In genomic region chr2:1033058-1033457, GRCh38 we compare ENCODE assay signal across 2 cellular contexts.
A peak's percentile ranks its signal among the peaks of the same experiment; 100 is the strongest.
TF ChIP-seq lines count a peak whose summit lies in the region.

No MANE protein-coding gene starts in this region.

TF ChIP-seq in GM23338, 12 proteins besides CTCF, POLR2A, EP300 and RAD21:
- no peak for TF ChIP-seq NANOG (IDR thresholded peaks at IDR 0.05; ENCODE audit: borderline replicate concordance)
- TF ChIP-seq, protein P1, sequence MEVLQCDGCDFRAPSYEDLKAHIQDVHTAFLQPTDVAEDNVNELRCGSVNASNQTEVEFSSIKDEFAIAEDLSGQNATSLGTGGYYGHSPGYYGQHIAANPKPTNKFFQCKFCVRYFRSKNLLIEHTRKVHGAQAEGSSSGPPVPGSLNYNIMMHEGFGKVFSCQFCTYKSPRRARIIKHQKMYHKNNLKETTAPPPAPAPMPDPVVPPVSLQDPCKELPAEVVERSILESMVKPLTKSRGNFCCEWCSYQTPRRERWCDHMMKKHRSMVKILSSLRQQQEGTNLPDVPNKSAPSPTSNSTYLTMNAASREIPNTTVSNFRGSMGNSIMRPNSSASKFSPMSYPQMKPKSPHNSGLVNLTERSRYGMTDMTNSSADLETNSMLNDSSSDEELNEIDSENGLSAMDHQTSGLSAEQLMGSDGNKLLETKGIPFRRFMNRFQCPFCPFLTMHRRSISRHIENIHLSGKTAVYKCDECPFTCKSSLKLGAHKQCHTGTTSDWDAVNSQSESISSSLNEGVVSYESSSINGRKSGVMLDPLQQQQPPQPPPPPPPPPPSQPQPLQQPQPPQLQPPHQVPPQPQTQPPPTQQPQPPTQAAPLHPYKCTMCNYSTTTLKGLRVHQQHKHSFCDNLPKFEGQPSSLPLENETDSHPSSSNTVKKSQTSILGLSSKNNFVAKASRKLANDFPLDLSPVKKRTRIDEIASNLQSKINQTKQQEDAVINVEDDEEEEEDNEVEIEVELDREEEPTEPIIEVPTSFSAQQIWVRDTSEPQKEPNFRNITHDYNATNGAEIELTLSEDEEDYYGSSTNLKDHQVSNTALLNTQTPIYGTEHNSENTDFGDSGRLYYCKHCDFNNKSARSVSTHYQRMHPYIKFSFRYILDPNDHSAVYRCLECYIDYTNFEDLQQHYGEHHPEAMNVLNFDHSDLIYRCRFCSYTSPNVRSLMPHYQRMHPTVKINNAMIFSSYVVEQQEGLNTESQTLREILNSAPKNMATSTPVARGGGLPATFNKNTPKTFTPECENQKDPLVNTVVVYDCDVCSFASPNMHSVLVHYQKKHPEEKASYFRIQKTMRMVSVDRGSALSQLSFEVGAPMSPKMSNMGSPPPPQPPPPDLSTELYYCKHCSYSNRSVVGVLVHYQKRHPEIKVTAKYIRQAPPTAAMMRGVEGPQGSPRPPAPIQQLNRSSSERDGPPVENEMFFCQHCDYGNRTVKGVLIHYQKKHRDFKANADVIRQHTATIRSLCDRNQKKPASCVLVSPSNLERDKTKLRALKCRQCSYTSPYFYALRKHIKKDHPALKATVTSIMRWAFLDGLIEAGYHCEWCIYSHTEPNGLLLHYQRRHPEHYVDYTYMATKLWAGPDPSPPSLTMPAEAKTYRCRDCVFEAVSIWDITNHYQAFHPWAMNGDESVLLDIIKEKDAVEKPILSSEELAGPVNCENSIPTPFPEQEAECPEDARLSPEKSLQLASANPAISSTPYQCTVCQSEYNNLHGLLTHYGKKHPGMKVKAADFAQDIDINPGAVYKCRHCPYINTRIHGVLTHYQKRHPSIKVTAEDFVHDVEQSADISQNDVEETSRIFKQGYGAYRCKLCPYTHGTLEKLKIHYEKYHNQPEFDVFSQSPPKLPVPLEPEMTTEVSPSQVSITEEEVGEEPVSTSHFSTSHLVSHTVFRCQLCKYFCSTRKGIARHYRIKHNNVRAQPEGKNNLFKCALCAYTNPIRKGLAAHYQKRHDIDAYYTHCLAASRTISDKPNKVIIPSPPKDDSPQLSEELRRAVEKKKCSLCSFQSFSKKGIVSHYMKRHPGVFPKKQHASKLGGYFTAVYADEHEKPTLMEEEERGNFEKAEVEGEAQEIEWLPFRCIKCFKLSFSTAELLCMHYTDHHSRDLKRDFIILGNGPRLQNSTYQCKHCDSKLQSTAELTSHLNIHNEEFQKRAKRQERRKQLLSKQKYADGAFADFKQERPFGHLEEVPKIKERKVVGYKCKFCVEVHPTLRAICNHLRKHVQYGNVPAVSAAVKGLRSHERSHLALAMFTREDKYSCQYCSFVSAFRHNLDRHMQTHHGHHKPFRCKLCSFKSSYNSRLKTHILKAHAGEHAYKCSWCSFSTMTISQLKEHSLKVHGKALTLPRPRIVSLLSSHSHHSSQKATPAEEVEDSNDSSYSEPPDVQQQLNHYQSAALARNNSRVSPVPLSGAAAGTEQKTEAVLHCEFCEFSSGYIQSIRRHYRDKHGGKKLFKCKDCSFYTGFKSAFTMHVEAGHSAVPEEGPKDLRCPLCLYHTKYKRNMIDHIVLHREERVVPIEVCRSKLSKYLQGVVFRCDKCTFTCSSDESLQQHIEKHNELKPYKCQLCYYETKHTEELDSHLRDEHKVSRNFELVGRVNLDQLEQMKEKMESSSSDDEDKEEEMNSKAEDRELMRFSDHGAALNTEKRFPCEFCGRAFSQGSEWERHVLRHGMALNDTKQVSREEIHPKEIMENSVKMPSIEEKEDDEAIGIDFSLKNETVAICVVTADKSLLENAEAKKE (CRISPR knock-in tag; IDR thresholded peaks at IDR 0.05), result no peak; the same call in 1 of the 2 replicates
- no peak for TF ChIP-seq CREB1 (CRISPR knock-in tag; IDR thresholded peaks at IDR 0.05; ENCODE audit: low read depth)
- TF ChIP-seq STAT1 (IDR thresholded peaks at IDR 0.05; ENCODE audit: unreplicated experiment), result no peak
- no peak for TF ChIP-seq JUNB (IDR thresholded peaks at IDR 0.05; ENCODE audit: unreplicated experiment)
- TF ChIP-seq REST (IDR thresholded peaks at IDR 0.05; ENCODE audit: unreplicated experiment), result no peak
- no peak for TF ChIP-seq EZH2 (IDR thresholded peaks at IDR 0.05; ENCODE audit: low read depth, unreplicated experiment)
- no peak for TF ChIP-seq ZNF331 (CRISPR knock-in tag; IDR thresholded peaks at IDR 0.05; ENCODE audit: low read depth)
- no peak for TF ChIP-seq ETS1 (IDR thresholded peaks at IDR 0.05)
- TF ChIP-seq EZH2phosphoT487 (IDR thresholded peaks at IDR 0.05; ENCODE audit: unreplicated experiment), result no peak
- TF ChIP-seq ZNF114 (CRISPR knock-in tag; IDR thresholded peaks at IDR 0.05), result no peak
- no peak for TF ChIP-seq POLR2AphosphoS5 (IDR thresholded peaks at IDR 0.05; ENCODE audit: low read depth)

TF ChIP-seq in H1, 55 proteins besides CTCF, POLR2A, EP300 and RAD21:
- no peak for TF ChIP-seq TAF1 (IDR thresholded peaks at IDR 0.05; ENCODE audit: low read depth, low read length)
- no peak for TF ChIP-seq PHF8 (conservative IDR thresholded peaks at IDR 0.05; ENCODE audit: low read depth, low read length)
- TF ChIP-seq TBP (IDR thresholded peaks at IDR 0.05; ENCODE audit: low read depth, low read length), result no peak
- no peak for TF ChIP-seq ATF2 (IDR thresholded peaks at IDR 0.05; ENCODE audit: low read length)
- TF ChIP-seq JUN (IDR thresholded peaks at IDR 0.05; ENCODE audit: low read depth, low read length), result no peak
- no peak for TF ChIP-seq RBBP5 (IDR thresholded peaks at IDR 0.05; ENCODE audit: borderline replicate concordance, low read depth, low read length)
- TF ChIP-seq, protein P2, sequence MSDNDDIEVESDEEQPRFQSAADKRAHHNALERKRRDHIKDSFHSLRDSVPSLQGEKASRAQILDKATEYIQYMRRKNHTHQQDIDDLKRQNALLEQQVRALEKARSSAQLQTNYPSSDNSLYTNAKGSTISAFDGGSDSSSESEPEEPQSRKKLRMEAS (IDR thresholded peaks at IDR 0.05), result peak; percentile 45; the same call in 1 of the 2 replicates
- peak; percentile 37 to 82; a peak in 2 of 4 replicates for TF ChIP-seq SIN3A (conservative IDR thresholded peaks at IDR 0.05 in 1 of 2, IDR thresholded peaks at IDR 0.05 in 1 of 2; ENCODE audit: low read depth in 1 of 2, low read length in 2 of 2)
- TF ChIP-seq SP1 (IDR thresholded peaks at IDR 0.05; ENCODE audit: low read depth, low read length), result no peak
- TF ChIP-seq ZNF274 (IDR thresholded peaks at IDR 0.05; ENCODE audit: borderline replicate concordance, extremely low read depth, low read length), result no peak
- no peak for TF ChIP-seq JUND (IDR thresholded peaks at IDR 0.05; ENCODE audit: low read length)
